21 cellular contexts compared by ENCODE assay signal in the genomic region with DNA sequence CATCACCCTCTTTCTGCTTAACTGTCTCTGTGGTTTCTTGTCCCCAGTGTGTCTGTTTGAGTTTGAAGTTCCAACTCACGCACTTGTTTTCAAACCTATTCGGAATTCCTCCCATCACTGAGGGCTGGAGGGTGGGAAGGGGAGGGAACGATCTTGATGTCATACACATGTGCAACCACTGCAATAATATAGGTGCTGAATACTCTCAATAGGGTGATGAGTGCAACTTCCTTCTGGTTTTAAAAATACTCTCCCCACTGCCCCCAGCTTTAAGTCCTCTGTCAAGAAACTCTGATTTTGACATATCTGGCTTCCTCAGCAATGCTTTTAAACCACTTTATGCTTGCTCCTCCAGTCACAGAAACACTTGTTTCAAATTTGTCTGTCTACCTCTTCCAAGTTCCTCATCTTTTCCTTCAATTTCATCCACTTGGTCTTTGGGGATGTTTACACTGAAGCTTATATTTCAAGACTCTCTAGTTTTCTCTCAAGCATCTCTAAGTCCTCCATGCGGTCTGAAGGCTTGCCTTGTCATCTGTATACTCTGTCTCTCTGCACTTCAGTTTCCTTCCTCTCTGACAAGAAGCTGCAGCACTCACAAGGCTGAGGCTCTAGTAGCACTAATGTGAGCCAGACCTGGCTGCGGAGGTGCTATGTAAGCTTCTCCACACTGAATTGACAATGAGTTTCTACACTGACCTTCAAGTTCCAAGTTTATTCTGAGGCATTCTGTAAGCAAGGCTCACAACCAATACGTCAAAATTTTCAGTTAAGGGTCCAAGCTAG.
A peak's percentile ranks its signal among the peaks of the same experiment; 100 is the strongest.
DNase-seq lines count a peak whose midpoint lies in the region; ATAC-seq, FAIRE-seq and TF ChIP-seq lines count a peak whose summit lies in the region.
"Had no signal": no experiment of that assay in that cellular context is flagged by ENCODE, and none has a peak within 500 bp of the region (broad histone marks: within the 10 kb centered on the region; RNA-seq: fewer than 3 reads in every experiment).

No MANE protein-coding gene starts in this region.

- peaks cover 17% of the 10 kb centered on the region for H3K4me1 Mint-ChIP-seq in activated T-cell treated with anti-CD3 and anti-CD28 coated beads, Interleukin-2, amount 50 U/mL, for 72 hours (ENCODE audit: low read depth)
- H3K4me1 Mint-ChIP-seq in immature natural killer cell = peaks cover 13 to 18% of the 10 kb centered on the region in 2 donors

- H3K4me3 ChIP-seq in thyroid gland (replicated peaks in 1 of 3) = no peak overlapping the region
- no peak overlapping the region for H3K4me3 ChIP-seq in HepG2 (replicated peaks in 1 of 3; ENCODE audit: insufficient read depth in 1 of 3, low read depth in 2 of 3, low read length in 3 of 3)
- H3K4me3 ChIP-seq: ovary had no signal

- H3K27ac Mint-ChIP-seq in activated T-cell treated with anti-CD3 and anti-CD28 coated beads, Interleukin-2, amount 50 U/mL, for 72 hours = peak overlapping the region; percentile 26
- H3K27ac Mint-ChIP-seq in immature natural killer cell = peak overlapping the region in 4 of 6 donors; percentile 2 to 36 (median 12)
- H3K27ac Mint-ChIP-seq: activated naive CD8-positive, alpha-beta T cell treated with anti-CD3 and anti-CD28 coated beads for 36 hours; activated T-helper 17 cell treated with anti-CD3 and anti-CD28 coated beads, Interleukin-2, amount 50 U/mL, for 72 hours; H9 had no signal

- H3K4me3 Mint-ChIP-seq in activated T-cell treated with anti-CD3 and anti-CD28 coated beads, Interleukin-2, amount 50 U/mL, for 72 hours = peak overlapping the region in 1 of 2 donors; percentile 18
- H3K4me3 Mint-ChIP-seq in immature natural killer cell = peak overlapping the region in 3 of 5 donors; percentile 2 to 3 (median 2)
- H3K4me3 Mint-ChIP-seq: activated naive CD8-positive, alpha-beta T cell treated with anti-CD3 and anti-CD28 coated beads for 36 hours; activated T-helper 17 cell treated with anti-CD3 and anti-CD28 coated beads, Interleukin-2, amount 50 U/mL, for 72 hours; H9 had no signal

- CTCF ChIA-PET in HepG2 (lab: Yijun Ruan, JAX; ENCODE audit: low intra/inter-chr PET ratio, low total read pairs) = no interaction called here

- intact Hi-C loops in thyroid gland (cut with DNase I) (no loop called here), HepG2 (cut with micrococcal nuclease; ENCODE audit: unreplicated experiment) (no loop called here)

- no peak for FAIRE-seq in HepG2 (lab: Jason Lieb, UNC)
- FAIRE-seq: GM12891, kidney had no signal

- no peaks in the 10 kb centered on the region for H4K20me1 ChIP-seq in HepG2 (ENCODE audit: insufficient read depth, low read length)

- H3K4me1 ChIP-seq in thyroid gland = peaks cover 0 to 7% of the 10 kb centered on the region in 2 donors
- H3K4me1 ChIP-seq in HepG2 (ENCODE audit: insufficient read depth, low read length) = no peaks in the 10 kb centered on the region

- 32 to 44% methylated on average over 6 of the region's 6 CpGs for whole genome bisulfite sequencing in thyroid gland, 2 donors
- WGBS in HepG2 (ENCODE audit: low lambda C conversion rate) = 32% methylated on average over 6 of the region's 6 CpGs

- H3K36me3 ChIP-seq in thyroid gland (no peaks in the 10 kb centered on the region), HepG2 (replicated peaks in 1 of 2; ENCODE audit: control insufficient read depth in 1 of 2, insufficient read depth in 2 of 2, low read length in 2 of 2) (no peaks in the 10 kb centered on the region)
- H3K36me3 ChIP-seq: ovary had no signal

- POLR2A ChIA-PET in HepG2 (lab: Yijun Ruan, JAX) = no interaction called here

- BruUV-seq in HepG2 (replicated peaks; lab: Mats Ljungman, UMichigan) = no TSS peak

- no peak overlapping the region for H2AFZ ChIP-seq in HepG2 (ENCODE audit: low read length)

- H3K27me3 ChIP-seq in thyroid gland (no peaks in the 10 kb centered on the region), HepG2 (ENCODE audit: control insufficient read depth in 1 of 2, insufficient read depth in 2 of 2, low read length in 2 of 2) (no peaks in the 10 kb centered on the region)
- H3K27me3 ChIP-seq: ovary had no signal

- no peaks in the 10 kb centered on the region for H3K79me2 ChIP-seq in HepG2 (ENCODE audit: insufficient read depth, low read length)

- no peaks in the 10 kb centered on the region for H3K27me3 Mint-ChIP-seq in activated T-cell treated with anti-CD3 and anti-CD28 coated beads, Interleukin-2, amount 50 U/mL, for 72 hours (ENCODE audit: low read depth)
- H3K27me3 Mint-ChIP-seq in immature natural killer cell (ENCODE audit: low read depth in 3 of 3) = no peaks in the 10 kb centered on the region
- H3K27me3 Mint-ChIP-seq: activated naive CD8-positive, alpha-beta T cell treated with anti-CD3 and anti-CD28 coated beads for 36 hours; activated T-helper 17 cell treated with anti-CD3 and anti-CD28 coated beads, Interleukin-2, amount 50 U/mL, for 72 hours had no signal

- H3K9ac ChIP-seq in HepG2 (ENCODE audit: insufficient read depth, low read depth, low read length) = no peak overlapping the region

- no peak overlapping the region for H3K4me2 ChIP-seq in HepG2 (ENCODE audit: low read depth, low read length)

- TF ChIP-seq POLR2A in thyroid gland (IDR thresholded peaks at IDR 0.05) (no peak), HepG2 (IDR thresholded peaks at IDR 0.05; ENCODE audit: insufficient read depth in 1 of 2, low read depth in 2 of 2, low read length in 2 of 2) (no peak)

- H3K27ac ChIP-seq in thyroid gland = no peak overlapping the region
- no peak overlapping the region for H3K27ac ChIP-seq in HepG2 (ENCODE audit: extremely low read length, insufficient read depth, low read length)
- H3K27ac ChIP-seq: ovary had no signal

- H3K9me3 ChIP-seq in thyroid gland (no peaks in the 10 kb centered on the region), HepG2 (ENCODE audit: low read length) (no peaks in the 10 kb centered on the region)
- H3K9me3 ChIP-seq: ovary had no signal

- TF ChIP-seq EP300 in HepG2 (IDR thresholded peaks at IDR 0.05; ENCODE audit: low read depth in 2 of 2, low read length in 2 of 2) (no peak), HepG2 (CRISPR knock-in tag; IDR thresholded peaks at IDR 0.05; ENCODE audit: borderline replicate concordance) (no peak)

- ATAC-seq in activated T-cell treated with anti-CD3 and anti-CD28 coated beads, Interleukin-2, amount 50 U/mL, for 72 hours (replicated peaks in 1 of 2) = peak in 1 of 2 donors; percentile 47
- no peak for ATAC-seq in HepG2
- ATAC-seq: activated T-helper 17 cell treated with anti-CD3 and anti-CD28 coated beads, Interleukin-2, amount 50 U/mL, for 72 hours; right cardiac atrium had no signal

- TF ChIP-seq CTCF in thyroid gland (IDR thresholded peaks at IDR 0.05) (no peak), HepG2 (CRISPR knock-in tag; IDR thresholded peaks at IDR 0.05) (no peak)

- TF ChIP-seq RAD21 in HepG2 (CRISPR knock-in tag; IDR thresholded peaks at IDR 0.05) = no peak

- peaks cover 5 to 9% of the 10 kb centered on the region in 2 donors for H3K9me3 Mint-ChIP-seq in activated T-cell treated with anti-CD3 and anti-CD28 coated beads, Interleukin-2, amount 50 U/mL, for 72 hours
- H3K9me3 Mint-ChIP-seq in immature natural killer cell = peaks cover 0 to 5% (median under 1%) of the 10 kb centered on the region in 6 donors
- H3K9me3 Mint-ChIP-seq: H9 had no signal

- in situ Hi-C loops in HepG2 (cut with HindIII; ENCODE audit: extremely low pct_ligation_motif_present, low pct_unique_long_range_greater_than_20kb) = no loop called here

- no peak for DNase-seq in activated T-cell treated with anti-CD3 and anti-CD28 coated beads, Interleukin-2, amount 50 U/mL, for 72 hours
- DNase-seq in activated T-cell treated with anti-CD3 and anti-CD28 coated beads, Interleukin-2, amount 50 U/mL, for 48 hours = no peak
- DNase-seq in KG1 (lab: John Stamatoyannopoulos, UW) (peak; percentile 44), immature natural killer cell (no peak), thyroid gland (peak; percentile 48 to 58), pons (ENCODE audit: low spot score) (no peak), HepG2 (ENCODE audit: low spot score) (no peak), GM19240 (ENCODE audit: insufficient read length, low spot score) (no peak)
- DNase-seq: activated CD4-positive, CD25-positive, alpha-beta regulatory T cell treated with anti-CD3 and anti-CD28 coated beads, Interleukin-2, amount 50 U/mL, for 72 hours; activated naive CD8-positive, alpha-beta T cell treated with anti-CD3 and anti-CD28 coated beads for 36 hours; foreskin melanocyte; H9; kidney; mammary epithelial cell; NCI-H1694; NCI-H2227 treated with DMSO at 0.1 percent for 48 hours; NCI-H748 treated with DMSO at 0.1 percent for 48 hours; ovary; right cardiac atrium had no signal

- peaks cover 7 to 18% of the 10 kb centered on the region in 2 donors for H3K36me3 Mint-ChIP-seq in activated T-cell treated with anti-CD3 and anti-CD28 coated beads, Interleukin-2, amount 50 U/mL, for 72 hours (ENCODE audit: insufficient read depth in 2 of 2)
- H3K36me3 Mint-ChIP-seq in immature natural killer cell = peaks cover 6 to 14% (median 9%) of the 10 kb centered on the region in 3 donors

TF ChIP-seq in HepG2, 621 proteins besides CTCF, POLR2A, EP300 and RAD21 (continues in another document):
- TF ChIP-seq YEATS2 (CRISPR knock-in tag; IDR thresholded peaks at IDR 0.05; ENCODE audit: borderline replicate concordance) (no peak), DMAP1 (CRISPR knock-in tag; IDR thresholded peaks at IDR 0.05) (no peak), ZNF644 (CRISPR knock-in tag; IDR thresholded peaks at IDR 0.05; ENCODE audit: low read depth) (no peak), ZBTB8A (CRISPR knock-in tag; IDR thresholded peaks at IDR 0.05; ENCODE audit: borderline replicate concordance, low read depth) (no peak)

Comparison
In these comparisons a context has a peak if more than half of its experiments do, and no peak if none do; other contexts are left out.
1. DNase-seq: peak in KG1 (single experiment) and thyroid gland (2 of 2); none in activated T-cell treated with anti-CD3 and anti-CD28 coated beads, Interleukin-2, amount 50 U/mL, for 72 hours (0 of 2), activated T-cell treated with anti-CD3 and anti-CD28 coated beads, Interleukin-2, amount 50 U/mL, for 48 hours (0 of 2), immature natural killer cell (0 of 3), pons (single experiment), HepG2 (single experiment) and GM19240 (single experiment).